1 cellular context compared by ENCODE assay signal in the genomic region with DNA sequence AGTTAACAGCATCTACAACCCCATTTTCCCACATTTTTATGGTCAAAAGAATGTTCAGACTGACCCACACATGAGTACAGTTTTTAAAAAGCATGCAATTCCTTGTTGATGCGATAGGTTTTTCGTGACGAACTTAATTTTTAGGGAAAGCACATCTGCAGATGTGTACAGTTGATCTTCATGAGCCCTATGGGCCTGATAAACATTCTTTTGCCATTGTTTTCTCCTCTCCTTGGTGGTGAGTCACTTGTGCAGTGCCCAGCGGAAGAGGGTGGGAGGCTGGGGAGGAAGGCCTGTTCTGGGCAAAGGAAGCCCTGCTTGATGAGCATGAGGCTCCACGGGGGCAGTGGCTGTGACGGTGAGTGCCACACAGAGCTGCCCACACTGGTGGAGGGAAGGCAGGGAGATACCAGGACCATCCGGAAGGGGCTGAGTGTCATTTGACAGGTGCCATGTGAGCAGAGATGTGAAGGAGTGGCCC.
TF ChIP-seq lines count a peak whose summit lies in the region.

No MANE protein-coding gene starts in this region.

TF ChIP-seq in IMR-90, 13 proteins besides CTCF, POLR2A, EP300 and RAD21 (continued from another document):
- no peak for TF ChIP-seq CEBPB (IDR thresholded peaks at IDR 0.05; ENCODE audit: low read depth, low read length)
- TF ChIP-seq, protein P1, sequence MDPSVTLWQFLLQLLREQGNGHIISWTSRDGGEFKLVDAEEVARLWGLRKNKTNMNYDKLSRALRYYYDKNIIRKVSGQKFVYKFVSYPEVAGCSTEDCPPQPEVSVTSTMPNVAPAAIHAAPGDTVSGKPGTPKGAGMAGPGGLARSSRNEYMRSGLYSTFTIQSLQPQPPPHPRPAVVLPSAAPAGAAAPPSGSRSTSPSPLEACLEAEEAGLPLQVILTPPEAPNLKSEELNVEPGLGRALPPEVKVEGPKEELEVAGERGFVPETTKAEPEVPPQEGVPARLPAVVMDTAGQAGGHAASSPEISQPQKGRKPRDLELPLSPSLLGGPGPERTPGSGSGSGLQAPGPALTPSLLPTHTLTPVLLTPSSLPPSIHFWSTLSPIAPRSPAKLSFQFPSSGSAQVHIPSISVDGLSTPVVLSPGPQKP (IDR thresholded peaks at IDR 0.05; ENCODE audit: borderline replicate concordance, low read depth, low read length), result no peak; the same call in 1 of the 2 replicates
